1 cellular context compared by ENCODE assay signal in the genomic region with DNA sequence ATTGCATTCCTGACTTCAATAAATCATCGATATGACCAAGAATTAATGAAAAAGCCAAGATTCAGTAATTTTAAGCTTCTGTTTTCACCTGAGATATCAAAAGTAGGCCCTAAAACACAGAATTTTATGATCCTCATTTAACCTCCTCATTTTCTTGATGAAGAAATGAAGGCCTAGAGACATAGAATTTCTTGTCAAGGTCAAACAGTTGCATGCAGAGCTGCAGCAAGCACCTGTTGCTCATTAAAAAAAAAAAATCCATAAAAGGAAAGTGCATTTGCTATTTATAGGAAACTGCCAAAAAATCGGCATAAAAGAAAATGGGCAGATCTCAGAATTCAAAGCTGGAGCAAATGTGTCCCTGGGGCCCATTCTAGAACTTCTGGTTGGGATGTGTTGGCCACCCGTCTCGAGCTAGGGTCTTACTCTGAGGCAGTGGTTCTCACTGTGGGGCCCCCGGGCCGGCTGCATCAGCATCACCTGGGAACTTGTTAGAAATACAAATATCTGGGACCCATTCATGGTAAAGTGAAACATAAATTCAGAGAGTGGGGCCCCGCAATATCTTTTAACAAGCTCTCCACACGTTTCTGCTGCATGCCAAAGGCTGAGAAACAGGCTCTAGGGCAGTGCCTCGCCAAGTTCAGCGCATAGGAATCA.
TF ChIP-seq lines count a peak whose summit lies in the region.

No MANE protein-coding gene starts in this region.

TF ChIP-seq in HEK293, 187 proteins besides CTCF, POLR2A, EP300 and RAD21 (continued from another document):
- no peak for TF ChIP-seq TRIM28 (IDR thresholded peaks at IDR 0.05; ENCODE audit: borderline replicate concordance, low read length)
